21 cellular contexts compared by ENCODE assay signal in genomic region chr1:168507271-168507670, GRCh38. TPM values are rescaled to one million over a fixed set of nuclear protein-coding genes. Genes with fewer than 3 reads are reported as not detected.
A peak's percentile ranks its signal among the peaks of the same experiment; 100 is the strongest.
DNase-seq lines count a peak whose midpoint lies in the region; ATAC-seq and TF ChIP-seq lines count a peak whose summit lies in the region.
"Had no signal": no experiment of that assay in that cellular context is flagged by ENCODE, and none has a peak within 500 bp of the region (broad histone marks: within the 10 kb centered on the region; RNA-seq: fewer than 3 reads in every experiment).

No MANE protein-coding gene starts in this region.

- in situ Hi-C loops in IMR-90 (cut with MboI; ENCODE audit: low sequenced_read_pairs): no loop called here

- H3K23ac ChIP-seq in IMR-90 (ENCODE audit: low read depth, low read length) (no peak overlapping the region), mesenchymal stem cell (ENCODE audit: low read length in 2 of 2) (no peak overlapping the region)

- no peak for TF ChIP-seq POLR2A in IMR-90 (IDR thresholded peaks at IDR 0.05; ENCODE audit: low read depth, low read length)

- no peak overlapping the region for H2BK5ac ChIP-seq in IMR-90 (ENCODE audit: low read depth, low read length, poor library complexity, severe bottlenecking)
- H2BK5ac ChIP-seq in mesenchymal stem cell (ENCODE audit: low read depth, low read length, poor library complexity, severe bottlenecking): no peak overlapping the region

- TF ChIP-seq RAD21 in IMR-90 (IDR thresholded peaks at IDR 0.05; ENCODE audit: low read length): no peak

- H2AFZ ChIP-seq in IMR-90 (replicated peaks; ENCODE audit: low read length, poor library complexity) (no peak overlapping the region), mesenchymal stem cell (ENCODE audit: low read depth, low read length) (no peak overlapping the region)

- no peak overlapping the region for H4K8ac ChIP-seq in IMR-90 (ENCODE audit: low read depth in 2 of 2, low read length in 2 of 2)
- H4K8ac ChIP-seq in mesenchymal stem cell (ENCODE audit: low read length): no peak overlapping the region

- DNase-seq in DMS53 (lab: John Stamatoyannopoulos, UW) (peak; percentile 8), DMS53 treated with DMSO at 0.1 percent for 48 hours (lab: John Stamatoyannopoulos, UW; ENCODE audit: unreplicated experiment) (no peak), IMR-90 (no peak), cerebellum (ENCODE audit: low spot score) (peak; percentile 11), mesenchymal stem cell (no peak), T1000 (lab: John Stamatoyannopoulos, UW) (no peak)
- no peak for DNase-seq in activated CD4-positive, alpha-beta T cell treated with anti-CD3 and anti-CD28 coated beads for 1 hour
- DNase-seq: BE2C; Calu3; CD4-positive, alpha-beta memory T cell; DMS79 treated with DMSO at 0.1 percent for 48 hours; KBM-7; NCI-H1048; NCI-H1436 treated with DMSO at 0.1 percent for 48 hours; NCI-H2081; NCI-H524; Peyer's patch; Right ventricle myocardium superior had no signal

- H3K18ac ChIP-seq in IMR-90 (ENCODE audit: low read depth, low read length) (no peak overlapping the region; the same call in 1 of the 2 replicates), mesenchymal stem cell (ENCODE audit: low read depth in 1 of 2, low read length in 2 of 2) (no peak overlapping the region)

- POLR2A ChIA-PET in IMR-90 (lab: Charles Lee; ENCODE audit: unreplicated experiment): no interaction called here

- 0 out of 2 replicates have a peak overlapping the region, but pooled peaks have one; percentile 7 for H2BK20ac ChIP-seq in IMR-90 (ENCODE audit: low read depth, low read length)

- H3K36me3 ChIP-seq in IMR-90 (ENCODE audit: control insufficient read depth, insufficient read depth, low read length) (no peaks in the 10 kb centered on the region), mesenchymal stem cell (ENCODE audit: control insufficient read depth in 1 of 2, insufficient read depth in 2 of 2, low read depth in 1 of 2, low read length in 2 of 2) (no peaks in the 10 kb centered on the region)
- H3K36me3 ChIP-seq: BE2C, Peyer's patch had no signal

- H3K4ac ChIP-seq in IMR-90 (ENCODE audit: low read depth, low read length) (no peak overlapping the region; the same call in 1 of the 2 replicates), mesenchymal stem cell (ENCODE audit: low read depth in 1 of 2, low read length in 2 of 2) (no peak overlapping the region)

- no peak for ATAC-seq in IMR-90 (ENCODE audit: low read depth)
- no peak for ATAC-seq in GM21526 (IDR thresholded peaks at IDR 0.05; ENCODE audit: low FRiP score, unreplicated experiment)
- ATAC-seq: GM23338 had no signal

- H3K27ac ChIP-seq in IMR-90 (ENCODE audit: insufficient read depth, low read length) (no peak overlapping the region), mesenchymal stem cell (ENCODE audit: low read length, poor library complexity, severe bottlenecking) (no peak overlapping the region)
- H3K27ac ChIP-seq: 22Rv1, Peyer's patch had no signal

- H3K4me2 ChIP-seq in IMR-90 (ENCODE audit: low read depth, low read length): no peak overlapping the region
- H3K4me2 ChIP-seq in mesenchymal stem cell (ENCODE audit: low read length, poor library complexity, severe bottlenecking): no peak overlapping the region
- H3K4me2 ChIP-seq: GM23338 had no signal

- CTCF ChIA-PET in IMR-90 (lab: Yijun Ruan, JAX): no interaction called here

- H3K9ac ChIP-seq in IMR-90 (ENCODE audit: low read depth, low read length) (no peak overlapping the region), mesenchymal stem cell (ENCODE audit: low read length) (peak overlapping the region; percentile 33)

- no peak overlapping the region for H2AK9ac ChIP-seq in IMR-90 (replicated peaks; ENCODE audit: low read depth, low read length, poor library complexity)

- H4K20me1 ChIP-seq in IMR-90 (ENCODE audit: insufficient read depth, low read length): no peaks in the 10 kb centered on the region

- no peak overlapping the region for H4K5ac ChIP-seq in IMR-90 (ENCODE audit: low read depth, low read length)

- H2BK12ac ChIP-seq in mesenchymal stem cell (ENCODE audit: low read length in 2 of 2): no peak overlapping the region

- H4K91ac ChIP-seq in IMR-90 (ENCODE audit: insufficient read depth, low read depth, low read length) (no peak overlapping the region), mesenchymal stem cell (ENCODE audit: low read length) (no peak overlapping the region)

- BruUV-seq in IMR-90 (replicated peaks; lab: Mats Ljungman, UMichigan): no TSS peak

- H3K79me1 ChIP-seq in IMR-90 (ENCODE audit: low read depth in 1 of 2, low read length in 2 of 2) (no peaks in the 10 kb centered on the region), mesenchymal stem cell (replicated peaks; ENCODE audit: low read length, poor library complexity, severe bottlenecking) (no peaks in the 10 kb centered on the region)

- no peak overlapping the region for H3K4me3 ChIP-seq in IMR-90 (ENCODE audit: insufficient read depth, low read depth, low read length)
- H3K4me3 ChIP-seq in mesenchymal stem cell (ENCODE audit: insufficient read depth in 1 of 2, low read depth in 1 of 2, low read length in 2 of 2): no peak overlapping the region
- H3K4me3 ChIP-seq: GM23338, Peyer's patch had no signal

- no peak for TF ChIP-seq CTCF in IMR-90 (conservative IDR thresholded peaks at IDR 0.05; ENCODE audit: low read depth, low read length)

- H3K4me1 ChIP-seq in IMR-90 (ENCODE audit: control insufficient read depth, insufficient read depth, low read length) (peaks cover 4% of the 10 kb centered on the region), mesenchymal stem cell (ENCODE audit: control insufficient read depth, insufficient read depth, low read depth, low read length) (peaks cover 2% of the 10 kb centered on the region)
- H3K4me1 ChIP-seq: Peyer's patch had no signal

- H3K27me3 ChIP-seq in IMR-90 (ENCODE audit: control insufficient read depth, insufficient read depth, low read length) (no peaks in the 10 kb centered on the region), mesenchymal stem cell (ENCODE audit: control insufficient read depth in 1 of 2, insufficient read depth in 1 of 2, low read length in 2 of 2) (no peaks in the 10 kb centered on the region)
- H3K27me3 ChIP-seq: BE2C, Peyer's patch had no signal

- no peak overlapping the region for H2AK5ac ChIP-seq in IMR-90 (ENCODE audit: low read depth, low read length)
- H2AK5ac ChIP-seq in mesenchymal stem cell (ENCODE audit: low read length, severe bottlenecking): no peak overlapping the region

- H3K56ac ChIP-seq in IMR-90 (ENCODE audit: extremely low read depth, insufficient read depth, low read length): no peak overlapping the region

- H3K14ac ChIP-seq in IMR-90 (replicated peaks; ENCODE audit: low read depth, low read length) (no peak overlapping the region), mesenchymal stem cell (ENCODE audit: low read length in 2 of 2) (no peak overlapping the region)

- 0 out of 2 replicates have a peak, but pooled peaks cover 3% of the 10 kb centered on the region for H3K9me1 ChIP-seq in IMR-90 (ENCODE audit: insufficient read depth, low read length)

- no peak overlapping the region for H2BK15ac ChIP-seq in IMR-90 (ENCODE audit: low read depth, low read length)
- H2BK15ac ChIP-seq in mesenchymal stem cell (ENCODE audit: low read depth, poor library complexity, severe bottlenecking): no peak overlapping the region

- intact Hi-C loops in IMR-90 (cut with micrococcal nuclease): no loop called here

- H2BK120ac ChIP-seq in IMR-90 (ENCODE audit: low read depth, low read length) (no peak overlapping the region), mesenchymal stem cell (ENCODE audit: low read depth, low read length) (no peak overlapping the region)

- WGBS in IMR-90 (ENCODE audit: extremely low coverage in 2 of 2, insufficient read length in 1 of 2), 2 experiments: no CpG with 5 or more reads among the region's 2 CpGs
- 94% methylated on average over 2 of the region's 2 CpGs for WGBS in mesenchymal stem cell

- dilution Hi-C loops in IMR-90 (cut with HindIII; ENCODE audit: low sequenced_read_pairs, unreplicated experiment): no loop called here

- H3K9me3 ChIP-seq in IMR-90 (ENCODE audit: control insufficient read depth, insufficient read depth, low read length) (no peaks in the 10 kb centered on the region), mesenchymal stem cell (ENCODE audit: control insufficient read depth, low read length) (no peaks in the 10 kb centered on the region)
- H3K9me3 ChIP-seq: BE2C, Peyer's patch had no signal

TF ChIP-seq in IMR-90, 13 proteins besides CTCF, POLR2A, EP300 and RAD21 (continues in another document):
- TF ChIP-seq CEBPB (IDR thresholded peaks at IDR 0.05; ENCODE audit: low read depth, low read length) (no peak), CHD1 (IDR thresholded peaks at IDR 0.05; ENCODE audit: low read depth, low read length) (no peak), NFE2L2 (IDR thresholded peaks at IDR 0.05; ENCODE audit: low read depth, low read length) (no peak), SMC3 (IDR thresholded peaks at IDR 0.05; ENCODE audit: low read depth, low read length) (no peak), MXI1 (IDR thresholded peaks at IDR 0.05; ENCODE audit: borderline replicate concordance, low read depth, low read length) (no peak), MAZ (IDR thresholded peaks at IDR 0.05; ENCODE audit: borderline replicate concordance, low read depth, low read length) (no peak)
- TF ChIP-seq, protein P1, sequence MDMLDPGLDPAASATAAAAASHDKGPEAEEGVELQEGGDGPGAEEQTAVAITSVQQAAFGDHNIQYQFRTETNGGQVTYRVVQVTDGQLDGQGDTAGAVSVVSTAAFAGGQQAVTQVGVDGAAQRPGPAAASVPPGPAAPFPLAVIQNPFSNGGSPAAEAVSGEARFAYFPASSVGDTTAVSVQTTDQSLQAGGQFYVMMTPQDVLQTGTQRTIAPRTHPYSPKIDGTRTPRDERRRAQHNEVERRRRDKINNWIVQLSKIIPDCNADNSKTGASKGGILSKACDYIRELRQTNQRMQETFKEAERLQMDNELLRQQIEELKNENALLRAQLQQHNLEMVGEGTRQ (IDR thresholded peaks at IDR 0.05; ENCODE audit: low read depth, low read length): no peak
- TF ChIP-seq, protein P2, sequence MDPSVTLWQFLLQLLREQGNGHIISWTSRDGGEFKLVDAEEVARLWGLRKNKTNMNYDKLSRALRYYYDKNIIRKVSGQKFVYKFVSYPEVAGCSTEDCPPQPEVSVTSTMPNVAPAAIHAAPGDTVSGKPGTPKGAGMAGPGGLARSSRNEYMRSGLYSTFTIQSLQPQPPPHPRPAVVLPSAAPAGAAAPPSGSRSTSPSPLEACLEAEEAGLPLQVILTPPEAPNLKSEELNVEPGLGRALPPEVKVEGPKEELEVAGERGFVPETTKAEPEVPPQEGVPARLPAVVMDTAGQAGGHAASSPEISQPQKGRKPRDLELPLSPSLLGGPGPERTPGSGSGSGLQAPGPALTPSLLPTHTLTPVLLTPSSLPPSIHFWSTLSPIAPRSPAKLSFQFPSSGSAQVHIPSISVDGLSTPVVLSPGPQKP (IDR thresholded peaks at IDR 0.05; ENCODE audit: borderline replicate concordance, low read depth, low read length): no peak

RNA-seq across cellular contexts. Expression of gene XCL2, which starts 36.5 kb away (rescaled TPM):
- total RNA-seq in IMR-90 (2012; rRNA removed): not detected in 2 replicates
- polyA plus RNA-seq in IMR-90 (2012; rRNA removed): not detected in 2 replicates
- polyA plus RNA-seq in IMR-90 (2012; cell fraction: cytosol; rRNA removed): not detected in 2 replicates
- polyA plus RNA-seq in IMR-90 (2012; cell fraction: nucleus; rRNA removed; ENCODE audit: low replicate concordance): not detected in 2 replicates
- not detected for total RNA-seq in cerebellum
- polyA plus RNA-seq in mesenchymal stem cell (2013, experiment 1 of 2): not detected
- not detected for polyA plus RNA-seq in mesenchymal stem cell (2013, experiment 2 of 2)
- total RNA-seq: Calu3; CD4-positive, alpha-beta memory T cell; GM23338; Right ventricle myocardium superior had no signal
- polyA plus RNA-seq: GM23338 had no signal

Comparison
In these comparisons a context has a peak if more than half of its experiments do, and no peak if none do; other contexts are left out.
1. DNase-seq: peak in DMS53 (single experiment) and cerebellum (single experiment); none in DMS53 treated with DMSO at 0.1 percent for 48 hours (single experiment), IMR-90 (single experiment), mesenchymal stem cell (single experiment), T1000 (single experiment) and activated CD4-positive, alpha-beta T cell treated with anti-CD3 and anti-CD28 coated beads for 1 hour (single experiment).